ENCODE assay signal across 28 cellular contexts in the genomic region with DNA sequence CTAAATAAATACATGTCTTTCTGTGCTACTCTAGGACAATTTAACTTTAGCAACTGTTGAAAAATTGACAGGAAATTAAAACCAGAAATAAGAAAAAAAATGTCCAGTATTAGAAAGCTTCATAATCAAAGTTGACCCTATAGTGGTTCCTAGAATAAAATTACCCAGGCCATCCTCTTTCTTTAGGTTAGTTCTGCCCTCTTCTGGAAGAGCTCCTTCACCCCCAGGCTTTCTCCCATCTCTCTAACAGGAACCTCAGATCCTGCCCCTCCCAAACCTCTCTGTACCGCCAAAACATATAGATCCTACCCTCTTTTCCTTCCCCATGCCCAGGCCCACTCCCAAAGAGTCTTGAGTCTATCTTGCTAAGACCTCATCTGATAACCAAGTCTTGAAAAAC.
A peak's percentile ranks its signal among the peaks of the same experiment; 100 is the strongest.
DNase-seq lines count a peak whose midpoint lies in the region; ATAC-seq and TF ChIP-seq lines count a peak whose summit lies in the region.
"Had no signal": no experiment of that assay in that cellular context is flagged by ENCODE, and none has a peak within 500 bp of the region (broad histone marks: within the 10 kb centered on the region; RNA-seq: fewer than 3 reads in every experiment).

No MANE protein-coding gene starts in this region.

- H3K9me3 Mint-ChIP-seq in chondrocyte (ENCODE audit: low read depth): no peaks in the 10 kb centered on the region
- H3K9me3 Mint-ChIP-seq: activated CD8-positive, alpha-beta T cell treated with anti-CD3 and anti-CD28 coated beads for 36 hours; activated naive CD8-positive, alpha-beta T cell treated with anti-CD3 and anti-CD28 coated beads, Interleukin-2, amount 10 ng/mL, durations not matched to agents 7 days and 5 days; HFFc6; T-cell had no signal

- H3K27ac ChIP-seq in right atrium auricular region: no peak overlapping the region
- no peak overlapping the region for H3K27ac ChIP-seq in HCT116 (ENCODE audit: low read depth, low read length)
- H3K27ac ChIP-seq in psoas muscle: no peak overlapping the region
- H3K27ac ChIP-seq: ascending aorta; BLaER1 treated with 17β-estradiol and CSF1 and Interleukin-3, amounts not matched to agents 10 nM and 100 nM; esophagus squamous epithelium; gastrocnemius medialis; HL-60; skin epidermis; tibial artery had no signal

- H4K20me1 ChIP-seq in HCT116 (ENCODE audit: insufficient read depth): no peaks in the 10 kb centered on the region
- H4K20me1 ChIP-seq: BLaER1 treated with 17β-estradiol and CSF1 and Interleukin-3, amounts not matched to agents 10 nM and 100 nM had no signal

- H3K9me3 ChIP-seq in right atrium auricular region (no peaks in the 10 kb centered on the region), HCT116 (ENCODE audit: control insufficient read depth in 1 of 2, insufficient read depth in 1 of 2, low read depth in 1 of 2, low read length in 2 of 2) (no peaks in the 10 kb centered on the region), psoas muscle (no peaks in the 10 kb centered on the region)
- H3K9me3 ChIP-seq: ascending aorta; BLaER1 treated with 17β-estradiol and CSF1 and Interleukin-3, amounts not matched to agents 10 nM and 100 nM; esophagus squamous epithelium; gastrocnemius medialis; tibial artery had no signal

- H3K27me3 ChIP-seq in right atrium auricular region: no peaks in the 10 kb centered on the region
- H3K27me3 ChIP-seq in HCT116 (ENCODE audit: insufficient read depth, low read length): no peaks in the 10 kb centered on the region
- no peaks in the 10 kb centered on the region for H3K27me3 ChIP-seq in psoas muscle (ENCODE audit: insufficient read depth in 3 of 3, low read length in 2 of 3)
- H3K27me3 ChIP-seq: ascending aorta; BLaER1 treated with 17β-estradiol and CSF1 and Interleukin-3, amounts not matched to agents 10 nM and 100 nM; esophagus squamous epithelium; gastrocnemius medialis; tibial artery had no signal

- no peak for DNase-seq in Right ventricle myocardium superior
- DNase-seq in right atrium auricular region (ENCODE audit: low spot score): no peak
- DNase-seq in HCT116 (ENCODE audit: low read depth, low spot score): no peak
- DNase-seq in chondrocyte (ENCODE audit: low spot score): no peak
- no peak for DNase-seq in psoas muscle
- DNase-seq in DMS79 treated with DMSO at 0.1 percent for 48 hours (lab: John Stamatoyannopoulos, UW): no peak
- no peak for DNase-seq in OCI-M2 (lab: John Stamatoyannopoulos, UW; ENCODE audit: unreplicated experiment)
- DNase-seq: ACHN; activated CD4-positive, CD25-positive, alpha-beta regulatory T cell treated with anti-CD3 and anti-CD28 coated beads, Interleukin-2, amount 50 U/mL, for 72 hours; activated CD8-positive, alpha-beta T cell treated with anti-CD3 and anti-CD28 coated beads for 36 hours; activated effector memory CD4-positive, alpha-beta T cell treated with Interleukin-2 at 50 U/mL for 16 hours; activated naive CD8-positive, alpha-beta T cell treated with anti-CD3 and anti-CD28 coated beads, Interleukin-2, amount 10 ng/mL, durations not matched to agents 7 days and 5 days; DND-41; esophagus squamous epithelium; gastrocnemius medialis; HFFc6; hippocampal formation; Kasumi-1; MV-4-11; NCI-H1694 treated with DMSO at 0.1 percent for 48 hours; NCI-H510A; SIG-M5; T-cell; tibial artery had no signal

- intact Hi-C loops in Right ventricle myocardium superior (cut with DNase I): loop anchor here (10.0 kb wide), 1 partner anchor 64 kb away; no protein-coding TSS in a partner anchor
- intact Hi-C loops in HCT116 (cut with micrococcal nuclease): no loop called here
- intact Hi-C loops in psoas muscle (cut with DNase I): no loop called here

- H3K9ac ChIP-seq in HCT116 (ENCODE audit: low read length): no peak overlapping the region
- H3K9ac ChIP-seq: BLaER1 treated with 17β-estradiol and CSF1 and Interleukin-3, amounts not matched to agents 10 nM and 100 nM had no signal

- no peaks in the 10 kb centered on the region for H3K79me2 ChIP-seq in HCT116 (ENCODE audit: insufficient read depth, low read length)

- no peaks in the 10 kb centered on the region for H3K36me3 Mint-ChIP-seq in chondrocyte (ENCODE audit: low read depth)
- H3K36me3 Mint-ChIP-seq: activated naive CD8-positive, alpha-beta T cell treated with anti-CD3 and anti-CD28 coated beads, Interleukin-2, amount 10 ng/mL, durations not matched to agents 7 days and 5 days had no signal

- no peaks in the 10 kb centered on the region for H3K36me3 ChIP-seq in right atrium auricular region
- H3K36me3 ChIP-seq in HCT116 (ENCODE audit: control insufficient read depth in 1 of 2, insufficient read depth in 2 of 2, low read length in 2 of 2): no peaks in the 10 kb centered on the region
- no peaks in the 10 kb centered on the region for H3K36me3 ChIP-seq in psoas muscle (ENCODE audit: insufficient read depth in 1 of 2, low read depth in 1 of 2)
- H3K36me3 ChIP-seq: ascending aorta; BLaER1 treated with 17β-estradiol and CSF1 and Interleukin-3, amounts not matched to agents 10 nM and 100 nM; esophagus squamous epithelium; gastrocnemius medialis; tibial artery had no signal

- H3K27me3 Mint-ChIP-seq in chondrocyte (ENCODE audit: low read depth): peaks cover 28% of the 10 kb centered on the region
- H3K27me3 Mint-ChIP-seq: T-cell had no signal

- no peaks in the 10 kb centered on the region for H3K4me1 Mint-ChIP-seq in chondrocyte (ENCODE audit: low read depth)
- H3K4me1 Mint-ChIP-seq: activated naive CD8-positive, alpha-beta T cell treated with anti-CD3 and anti-CD28 coated beads, Interleukin-2, amount 10 ng/mL, durations not matched to agents 7 days and 5 days had no signal

- no peaks in the 10 kb centered on the region for H3K9me2 ChIP-seq in HCT116 (ENCODE audit: insufficient read depth)

- no peak overlapping the region for H3K4me2 ChIP-seq in HCT116 (ENCODE audit: low read length)
- H3K4me2 ChIP-seq: BLaER1 treated with 17β-estradiol and CSF1 and Interleukin-3, amounts not matched to agents 10 nM and 100 nM had no signal

- RAD21 ChIA-PET in HCT116 (lab: Charles Lee; ENCODE audit: low non-redundant PET in 1 of 2, low total read pairs in 2 of 2, uncharacterized antibody in 2 of 2, unreplicated experiment in 2 of 2): no interaction called here

- CTCF ChIA-PET in HCT116 (lab: Charles Lee): no interaction called here

- TF ChIP-seq CTCF in right atrium auricular region (IDR thresholded peaks at IDR 0.05) (peak in 1 of 2 donors; percentile 37), HCT116 (IDR thresholded peaks at IDR 0.05 in 2 of 3, conservative IDR thresholded peaks at IDR 0.05 in 1 of 3; ENCODE audit: borderline replicate concordance in 1 of 3, insufficient read depth in 1 of 3, low read depth in 2 of 3, low read length in 2 of 3) (no peak), chondrocyte (IDR thresholded peaks at IDR 0.05) (peak; percentile 10), psoas muscle (IDR thresholded peaks at IDR 0.05) (peak; percentile 20)

- H3K4me3 ChIP-seq in right atrium auricular region (no peak overlapping the region), HCT116 (replicated peaks in 1 of 2; ENCODE audit: low read depth in 1 of 2, low read length in 2 of 2) (no peak overlapping the region), psoas muscle (no peak overlapping the region)
- H3K4me3 ChIP-seq: ascending aorta; BLaER1 treated with 17β-estradiol and CSF1 and Interleukin-3, amounts not matched to agents 10 nM and 100 nM; esophagus squamous epithelium; gastrocnemius medialis; skin epidermis; tibial artery had no signal

- peak; percentile 7; the same call in 1 of the 2 replicates for TF ChIP-seq RAD21 in HCT116 (IDR thresholded peaks at IDR 0.05; ENCODE audit: low read depth)

- H2AFZ ChIP-seq in HCT116 (ENCODE audit: low read depth, low read length, poor library complexity, severe bottlenecking): no peak overlapping the region

- POLR2A ChIA-PET in HCT116 (lab: Charles Lee): no interaction called here

- no peak overlapping the region for H3K27ac Mint-ChIP-seq in chondrocyte (ENCODE audit: unreplicated experiment)
- H3K27ac Mint-ChIP-seq: activated CD8-positive, alpha-beta T cell treated with anti-CD3 and anti-CD28 coated beads for 36 hours; activated naive CD8-positive, alpha-beta T cell treated with anti-CD3 and anti-CD28 coated beads, Interleukin-2, amount 10 ng/mL, durations not matched to agents 7 days and 5 days; HFFc6; T-cell had no signal

- H3K4me1 ChIP-seq in right atrium auricular region: no peaks in the 10 kb centered on the region
- no peaks in the 10 kb centered on the region for H3K4me1 ChIP-seq in HCT116 (ENCODE audit: control insufficient read depth in 1 of 2, insufficient read depth in 2 of 2, low read length in 2 of 2)
- H3K4me1 ChIP-seq in psoas muscle: peaks cover 8% of the 10 kb centered on the region
- H3K4me1 ChIP-seq: ascending aorta, esophagus squamous epithelium, tibial artery had no signal

- no peak overlapping the region for H3K4me3 Mint-ChIP-seq in chondrocyte (ENCODE audit: unreplicated experiment)
- H3K4me3 Mint-ChIP-seq: activated CD8-positive, alpha-beta T cell treated with anti-CD3 and anti-CD28 coated beads for 36 hours; activated naive CD8-positive, alpha-beta T cell treated with anti-CD3 and anti-CD28 coated beads, Interleukin-2, amount 10 ng/mL, durations not matched to agents 7 days and 5 days; HFFc6; T-cell had no signal

- TF ChIP-seq POLR2A in HCT116 (IDR thresholded peaks at IDR 0.05; ENCODE audit: borderline replicate concordance, extremely low read depth, insufficient read depth, insufficient read length): no peak

- peak; percentile 43 for ATAC-seq in Right ventricle myocardium superior (ENCODE audit: poor library complexity)
- ATAC-seq in HCT116: no peak
- peak in 1 of 4 donors; percentile 49 for ATAC-seq in psoas muscle
- ATAC-seq: activated CD8-positive, alpha-beta T cell treated with anti-CD3 and anti-CD28 coated beads for 36 hours; gastrocnemius medialis; T-cell had no signal

- no TSS peak for BruUV-seq in HCT116 (replicated peaks; lab: Mats Ljungman, UMichigan)

- WGBS in psoas muscle, 3 donors: 81 to 88% (median 86%) methylated on average over 1 of the region's 1 CpG

TF ChIP-seq in HCT116, 20 proteins besides CTCF, POLR2A, EP300 and RAD21 (continues in another document):
- TF ChIP-seq, protein P1, sequence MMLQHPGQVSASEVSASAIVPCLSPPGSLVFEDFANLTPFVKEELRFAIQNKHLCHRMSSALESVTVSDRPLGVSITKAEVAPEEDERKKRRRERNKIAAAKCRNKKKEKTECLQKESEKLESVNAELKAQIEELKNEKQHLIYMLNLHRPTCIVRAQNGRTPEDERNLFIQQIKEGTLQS (IDR thresholded peaks at IDR 0.05): no peak
- TF ChIP-seq ZFX (IDR thresholded peaks at IDR 0.05): no peak
- no peak for TF ChIP-seq EGR1 (IDR thresholded peaks at IDR 0.05; ENCODE audit: low read depth)
- no peak for TF ChIP-seq POLR2AphosphoS5 (IDR thresholded peaks at IDR 0.05; ENCODE audit: low read depth, low read length)

Comparison
In these comparisons a context has a peak if more than half of its experiments do, and no peak if none do; other contexts are left out.
1. CTCF ChIP-seq: peak in chondrocyte (single experiment) and psoas muscle (single experiment); none in HCT116 (0 of 3).